17 cellular contexts compared by ENCODE assay signal in the genomic region with DNA sequence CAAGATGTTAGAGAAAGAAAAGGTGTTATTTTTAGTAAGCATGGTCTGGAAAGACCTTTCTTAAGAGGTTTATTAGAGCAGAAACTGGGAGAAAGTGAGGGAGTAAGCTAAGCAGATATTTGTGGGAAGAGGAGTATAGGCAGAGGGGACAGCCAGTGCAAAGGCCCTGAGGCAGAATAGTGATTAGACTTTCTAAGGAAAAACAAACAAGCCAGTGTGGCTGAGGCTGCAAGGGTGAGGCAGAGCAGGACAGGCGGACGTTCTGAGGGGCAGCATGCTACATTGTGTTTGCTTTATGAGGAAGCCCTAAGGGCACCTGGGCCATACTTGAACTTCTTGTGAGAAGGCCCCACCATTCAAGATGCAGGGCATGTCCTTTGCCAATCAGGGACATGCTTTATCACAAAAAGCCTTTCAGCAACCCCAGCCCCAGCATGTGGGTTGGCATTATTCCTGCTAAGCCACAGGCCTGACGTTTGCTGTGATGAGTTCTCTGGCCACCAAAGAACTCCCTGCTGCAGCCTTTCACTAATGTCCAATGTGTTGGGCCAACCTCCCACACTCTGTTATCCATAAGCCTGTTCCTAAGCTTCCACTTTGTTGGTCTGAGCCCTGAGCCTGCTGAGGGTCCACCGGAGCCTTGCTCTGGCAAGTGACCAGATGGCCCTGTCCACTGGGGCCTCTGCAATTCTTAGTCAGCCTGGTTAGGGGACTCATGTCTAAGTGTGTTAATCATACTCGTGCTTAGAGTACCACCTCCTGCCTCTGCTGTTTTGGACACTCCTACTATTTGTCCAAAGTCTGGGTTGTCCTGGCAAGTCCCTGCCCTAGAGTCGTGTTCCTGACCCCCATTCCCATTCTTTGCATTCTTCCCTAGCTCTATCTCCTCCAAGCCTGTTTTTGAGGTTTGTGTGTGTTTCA.
"Had no signal": no experiment of that assay in that cellular context is flagged by ENCODE, and none has a peak within 500 bp of the region (broad histone marks: within the 10 kb centered on the region; RNA-seq: fewer than 3 reads in every experiment).

No MANE protein-coding gene starts in this region.

- H3K27ac ChIP-seq: skin epidermis, tibial artery, vagina had no signal

- DNase-seq: activated CD4-positive, alpha-beta memory T cell treated with anti-CD3 and anti-CD28 coated beads for 36 hours; activated CD4-positive, CD25-positive, alpha-beta regulatory T cell treated with anti-CD3 and anti-CD28 coated beads, Interleukin-2, amount 50 U/mL, for 72 hours; activated naive CD4-positive, alpha-beta T cell; activated T-cell treated with anti-CD3 and anti-CD28 coated beads, Interleukin-2, amount 50 U/mL, for 48 hours; cerebellar nuclear complex; dermis blood vessel endothelial cell; endodermal cell; erythroblast; glutamatergic neuron; immature natural killer cell; left colon; mucosa of descending colon; natural killer cell; nucleus accumbens; tibial artery had no signal

- H3K4me1 ChIP-seq: tibial artery, vagina had no signal

- H3K36me3 ChIP-seq: tibial artery, vagina had no signal

- H3K27me3 ChIP-seq: tibial artery, vagina had no signal

- ATAC-seq: left colon, mucosa of descending colon, natural killer cell had no signal

- H3K4me3 ChIP-seq: mucosa of descending colon, skin epidermis, tibial artery, vagina had no signal

- H3K9me3 ChIP-seq: mucosa of descending colon, tibial artery, vagina had no signal
